In the genomic region with DNA sequence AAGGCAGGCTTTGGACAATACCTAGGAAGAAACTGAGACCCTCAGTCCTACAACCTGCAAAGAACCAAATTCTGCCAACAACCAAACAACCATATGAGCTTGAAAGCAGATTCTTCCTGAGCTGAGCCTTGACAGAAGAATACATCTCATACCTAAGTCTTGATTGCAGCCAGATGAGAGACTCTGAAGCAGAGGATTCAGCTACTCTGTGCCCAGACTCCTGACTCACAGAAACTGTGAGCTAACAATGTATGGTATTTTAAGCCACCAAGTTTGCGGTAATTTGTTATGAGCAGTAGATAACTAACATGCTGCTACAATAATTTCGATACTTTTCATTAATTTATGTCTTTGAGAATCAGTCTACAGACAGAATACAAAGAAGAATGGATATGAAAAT, we compare ENCODE assay signal across 21 cellular contexts.
DNase-seq lines count a peak whose midpoint lies in the region; ATAC-seq, FAIRE-seq and TF ChIP-seq lines count a peak whose summit lies in the region.
"Had no signal": no experiment of that assay in that cellular context is flagged by ENCODE, and none has a peak within 500 bp of the region (broad histone marks: within the 10 kb centered on the region; RNA-seq: fewer than 3 reads in every experiment).

No MANE protein-coding gene starts in this region.

- H3K9me2 ChIP-seq in Karpas-422 (replicated peaks; ENCODE audit: insufficient read depth, low read length) = no peaks in the 10 kb centered on the region

- FAIRE-seq in H54 (lab: Jason Lieb, UNC) = peak; percentile 6

- CTCF ChIA-PET in activated CD4-positive, alpha-beta T cell treated with anti-CD3 and anti-CD28 coated beads for 36 hours (lab: Charles Lee) = no interaction called here

- peaks cover 13% of the 10 kb centered on the region for H3K9me3 Mint-ChIP-seq in activated CD4-positive, alpha-beta T cell treated with anti-CD3 and anti-CD28 coated beads for 36 hours (ENCODE audit: low read depth)
- peaks cover 13% of the 10 kb centered on the region for H3K9me3 Mint-ChIP-seq in stimulated activated effector memory CD8-positive, alpha-beta T cell treated with anti-CD3 and anti-CD28 coated beads, Interleukin-12 subunit alpha, Interleukin-12 subunit beta, amount 100 ng/mL, for 72 hours

- DNase-seq in activated CD4-positive, alpha-beta T cell treated with anti-CD3 and anti-CD28 coated beads for 36 hours = no peak
- DNase-seq in activated CD4-positive, alpha-beta T cell treated with anti-CD3 and anti-CD28 coated beads for 1 hour = no peak
- DNase-seq in H54 (ENCODE audit: insufficient read length, low spot score) = no peak
- peak; percentile 11 for DNase-seq in choroid plexus epithelial cell (ENCODE audit: low read depth)
- no peak for DNase-seq in stimulated activated effector memory CD8-positive, alpha-beta T cell treated with anti-CD3 and anti-CD28 coated beads, Interleukin-12 subunit alpha, Interleukin-12 subunit beta, amount 100 ng/mL, for 72 hours (ENCODE audit: low spot score in 2 of 2)
- no peak for DNase-seq in H7
- DNase-seq in HPDE6-E6E7 (ENCODE audit: extremely low spot score) = no peak
- DNase-seq in Karpas-422 = no peak
- DNase-seq: COR-L47, DMS 273 treated with DMSO at 0.1 percent for 48 hours, GF-D8, MM.1S, NCI-H1092, NCI-H1436 treated with DMSO at 0.1 percent for 48 hours, NCI-H2029 treated with DMSO at 0.1 percent for 48 hours, NCI-H446 treated with DMSO at 0.1 percent for 48 hours, NCI-H69, SJCRH30 had no signal

- peaks cover 15% of the 10 kb centered on the region for H3K4me1 Mint-ChIP-seq in activated CD4-positive, alpha-beta T cell treated with anti-CD3 and anti-CD28 coated beads for 36 hours
- H3K4me1 Mint-ChIP-seq in stimulated activated effector memory CD8-positive, alpha-beta T cell treated with anti-CD3 and anti-CD28 coated beads, Interleukin-12 subunit alpha, Interleukin-12 subunit beta, amount 100 ng/mL, for 72 hours = peaks cover 30% of the 10 kb centered on the region
- H3K4me1 Mint-ChIP-seq: B cell had no signal

- H3K36me3 ChIP-seq in H7 (replicated peaks; ENCODE audit: control insufficient read depth, insufficient read depth, low read length) (no peaks in the 10 kb centered on the region), Karpas-422 (ENCODE audit: insufficient read depth, low read length) (no peaks in the 10 kb centered on the region)
- H3K36me3 ChIP-seq: SJCRH30 had no signal

- no peaks in the 10 kb centered on the region for H3K27me3 ChIP-seq in H7 (ENCODE audit: control insufficient read depth, insufficient read depth, low read length)
- H3K27me3 ChIP-seq in Karpas-422 (ENCODE audit: low read length) = no peaks in the 10 kb centered on the region
- H3K27me3 ChIP-seq: SJCRH30 had no signal

- no peaks in the 10 kb centered on the region for H3K27me3 Mint-ChIP-seq in activated CD4-positive, alpha-beta T cell treated with anti-CD3 and anti-CD28 coated beads for 36 hours
- H3K27me3 Mint-ChIP-seq: B cell had no signal

- POLR2A ChIA-PET in activated CD4-positive, alpha-beta T cell treated with anti-CD3 and anti-CD28 coated beads for 36 hours (lab: Charles Lee) = no interaction called here

- no peaks in the 10 kb centered on the region for H3K79me2 ChIP-seq in Karpas-422 (ENCODE audit: low read length)

- no peaks in the 10 kb centered on the region for H3K4me1 ChIP-seq in Karpas-422 (ENCODE audit: low read length)
- H3K4me1 ChIP-seq: SJCRH30 had no signal

- peaks cover 9% of the 10 kb centered on the region for H3K36me3 Mint-ChIP-seq in activated CD4-positive, alpha-beta T cell treated with anti-CD3 and anti-CD28 coated beads for 36 hours (ENCODE audit: low read depth)
- no peaks in the 10 kb centered on the region for H3K36me3 Mint-ChIP-seq in stimulated activated effector memory CD8-positive, alpha-beta T cell treated with anti-CD3 and anti-CD28 coated beads, Interleukin-12 subunit alpha, Interleukin-12 subunit beta, amount 100 ng/mL, for 72 hours

- intact Hi-C loops in activated CD4-positive, alpha-beta T cell treated with anti-CD3 and anti-CD28 coated beads for 36 hours (cut with DNase I, micrococcal nuclease) = no loop called here

- TF ChIP-seq POLR2A in H54 (IDR thresholded peaks at IDR 0.05; ENCODE audit: low read depth, low read length) = no peak

- no peaks in the 10 kb centered on the region for H4K20me1 ChIP-seq in Karpas-422 (ENCODE audit: insufficient read depth, low read depth, low read length)

- H3K9me3 ChIP-seq in Karpas-422 (ENCODE audit: low read length) = no peaks in the 10 kb centered on the region
- H3K9me3 ChIP-seq: SJCRH30 had no signal

- ATAC-seq in activated CD4-positive, alpha-beta T cell treated with anti-CD3 and anti-CD28 coated beads for 36 hours = peak; percentile 47
- peak; percentile 85 for ATAC-seq in stimulated activated effector memory CD8-positive, alpha-beta T cell treated with anti-CD3 and anti-CD28 coated beads, Interleukin-12 subunit alpha, Interleukin-12 subunit beta, amount 100 ng/mL, for 72 hours
- ATAC-seq: Panc1 had no signal

- no peak overlapping the region for H2AFZ ChIP-seq in Karpas-422 (ENCODE audit: low read length)

- TF ChIP-seq CTCF in choroid plexus epithelial cell (conservative IDR thresholded peaks at IDR 0.05; ENCODE audit: low read depth, low read length) = no peak

- H3K27ac ChIP-seq in Karpas-422 (ENCODE audit: low read length) = no peak overlapping the region
- H3K27ac ChIP-seq: 22Rv1, SJCRH30 had no signal

- H3K4me2 ChIP-seq in Karpas-422 (ENCODE audit: low read depth, low read length, poor library complexity, severe bottlenecking) = no peak overlapping the region

- H3K9ac ChIP-seq in Karpas-422 (ENCODE audit: low read length) = no peak overlapping the region

- H3K4me3 Mint-ChIP-seq in activated CD4-positive, alpha-beta T cell treated with anti-CD3 and anti-CD28 coated beads for 36 hours = no peak overlapping the region
- peak overlapping the region; percentile 10 for H3K4me3 Mint-ChIP-seq in stimulated activated effector memory CD8-positive, alpha-beta T cell treated with anti-CD3 and anti-CD28 coated beads, Interleukin-12 subunit alpha, Interleukin-12 subunit beta, amount 100 ng/mL, for 72 hours
- H3K4me3 Mint-ChIP-seq: B cell had no signal

- H3K27ac Mint-ChIP-seq in activated CD4-positive, alpha-beta T cell treated with anti-CD3 and anti-CD28 coated beads for 36 hours = no peak overlapping the region
- H3K27ac Mint-ChIP-seq in stimulated activated effector memory CD8-positive, alpha-beta T cell treated with anti-CD3 and anti-CD28 coated beads, Interleukin-12 subunit alpha, Interleukin-12 subunit beta, amount 100 ng/mL, for 72 hours = peak overlapping the region; percentile 0
- H3K27ac Mint-ChIP-seq: B cell had no signal

- no peak overlapping the region for H3K4me3 ChIP-seq in choroid plexus epithelial cell (ENCODE audit: low read depth, low read length)
- H3K4me3 ChIP-seq in H7 (ENCODE audit: insufficient read depth, low read depth, low read length) = no peak overlapping the region
- no peak overlapping the region for H3K4me3 ChIP-seq in Karpas-422 (ENCODE audit: low read length)
- H3K4me3 ChIP-seq: SJCRH30 had no signal
